ENCODE assay signal across 16 cellular contexts in genomic region chr12:89556976-89557375, GRCh38. TPM values are rescaled to one million over a fixed set of nuclear protein-coding genes. Genes with fewer than 3 reads are reported as not detected.
DNase-seq lines count a peak whose midpoint lies in the region; ATAC-seq and TF ChIP-seq lines count a peak whose summit lies in the region.
"Had no signal": no experiment of that assay in that cellular context is flagged by ENCODE, and none has a peak within 500 bp of the region (broad histone marks: within the 10 kb centered on the region; RNA-seq: fewer than 3 reads in every experiment).

No MANE protein-coding gene starts in this region.

- CTCF ChIA-PET in PC-3 (lab: Charles Lee), result no interaction called here

- no peak overlapping the region for H2AFZ ChIP-seq in PC-3 (ENCODE audit: low read length)

- POLR2A ChIA-PET in PC-3 (lab: Charles Lee; ENCODE audit: unreplicated experiment), result no interaction called here

- H3K4me3 ChIP-seq in PC-3 (ENCODE audit: low read length) (no peak overlapping the region), fibroblast of the aortic adventitia (ENCODE audit: low read depth, low read length) (no peak overlapping the region)
- H3K4me3 ChIP-seq: SJSA1, tibial artery had no signal

- ATAC-seq in PC-3, result peak; percentile 31; the same call in 1 of the 2 replicates
- ATAC-seq: left ventricle myocardium superior; sciatic nerve; stimulated activated naive B cell treated with anti-CD40 and anti-IgM and Interleukin-4, amounts not matched to agents 10 μg/mL and 1 μg/mL and 100 μg/mL, for 72 hours had no signal

- H3K27ac ChIP-seq in PC-3 (ENCODE audit: low read length), result no peak overlapping the region
- H3K27ac ChIP-seq: SJSA1, tibial artery had no signal

- no peaks in the 10 kb centered on the region for H3K36me3 ChIP-seq in PC-3 (ENCODE audit: low read depth, low read length)
- H3K36me3 ChIP-seq: SJSA1, tibial artery had no signal

- H3K4me1 ChIP-seq in PC-3 (ENCODE audit: insufficient read depth, low read length), result no peaks in the 10 kb centered on the region; the same call in 1 of the 2 replicates
- H3K4me1 ChIP-seq: SJSA1, tibial artery had no signal

- intact Hi-C loops in PC-3 (cut with micrococcal nuclease), result no loop called here

- H3K4me2 ChIP-seq in PC-3 (ENCODE audit: low read length), result no peak overlapping the region

- H3K9me2 ChIP-seq in PC-3 (replicated peaks; ENCODE audit: low read length), result no peaks in the 10 kb centered on the region

- no TSS peak for BruUV-seq in PC-3 (replicated peaks; lab: Mats Ljungman, UMichigan)

- H4K20me1 ChIP-seq in PC-3 (ENCODE audit: low read length), result no peaks in the 10 kb centered on the region

- DNase-seq in COLO829 (ENCODE audit: low spot score) (peak; percentile 96), HT1080 (ENCODE audit: low read depth) (peak; percentile 70), PC-3 (peak; percentile 53), fibroblast of the aortic adventitia (ENCODE audit: low read depth) (peak; percentile 13), NCI-H146 (lab: John Stamatoyannopoulos, UW) (no peak), hepatic stellate cell (ENCODE audit: low spot score) (no peak), H4 (ENCODE audit: low spot score) (no peak)
- no peak for DNase-seq in activated CD4-positive, alpha-beta T cell treated with anti-CD3 and anti-CD28 coated beads, Interleukin-2, amount 50 U/mL, for 1 hour
- DNase-seq: CD4-positive, alpha-beta T cell; head of caudate nucleus; Karpas-422; left ventricle myocardium superior; stimulated activated naive B cell treated with anti-CD40 and anti-IgM and Interleukin-4, amounts not matched to agents 10 μg/mL and 1 μg/mL and 100 μg/mL, for 72 hours; tibial artery had no signal

- H3K9ac ChIP-seq in PC-3 (ENCODE audit: low read length), result no peak overlapping the region

- H3K27me3 ChIP-seq in PC-3 (ENCODE audit: low read length), result no peaks in the 10 kb centered on the region
- H3K27me3 ChIP-seq: SJSA1, tibial artery had no signal

- H3K79me2 ChIP-seq in PC-3 (ENCODE audit: low read length), result no peaks in the 10 kb centered on the region

- TF ChIP-seq CTCF in PC-3 (conservative IDR thresholded peaks at IDR 0.05; ENCODE audit: low read depth, low read length) (no peak), fibroblast of the aortic adventitia (IDR thresholded peaks at IDR 0.05; ENCODE audit: insufficient read depth, low read length) (no peak)

- H3F3A ChIP-seq in PC-3 (ENCODE audit: low read length, unreplicated experiment), result no peaks in the 10 kb centered on the region

- no peaks in the 10 kb centered on the region for H3K9me3 ChIP-seq in PC-3 (ENCODE audit: low read length)

RNA-seq across cellular contexts. Expression of gene POC1B, which starts 31.1 kb away (rescaled TPM):
- total RNA-seq in HT1080 (2014; rRNA removed; shearing (Covaris generic)), result 15.1 and 19.3 TPM in 2 replicates
- polyA plus RNA-seq in HT1080 (2015; cell fraction: cytosol; rRNA removed), result 24.7 and 27.1 TPM in 2 replicates
- 19.6 and 26.5 TPM in 2 replicates for polyA plus RNA-seq in HT1080 (2015; cell fraction: nucleus; rRNA removed)
- total RNA-seq in PC-3 (2014; rRNA removed) (21.5 and 25.0 TPM in 2 replicates), fibroblast of the aortic adventitia (ENCODE audit: low replicate concordance) (2.8 and 19.3 TPM in 2 replicates)
- total RNA-seq in H4 (2014; rRNA removed; shearing (Covaris generic)), result 9.5 and 9.7 TPM in 2 replicates

RNA-seq across cellular contexts. Expression of gene GALNT4, which starts 32.4 kb away (rescaled TPM):
- total RNA-seq in HT1080 (2014; rRNA removed; shearing (Covaris generic)), result 13.7 and 14.0 TPM in 2 replicates
- polyA plus RNA-seq in HT1080 (2015; cell fraction: cytosol; rRNA removed), result 11.0 and 15.0 TPM in 2 replicates
- 25.2 and 27.4 TPM in 2 replicates for polyA plus RNA-seq in HT1080 (2015; cell fraction: nucleus; rRNA removed)
- total RNA-seq in PC-3 (2014; rRNA removed), result 6.8 and 8.1 TPM in 2 replicates
- 8.3 and 12.1 TPM in 2 replicates for total RNA-seq in fibroblast of the aortic adventitia (ENCODE audit: low replicate concordance)
- total RNA-seq in H4 (2014; rRNA removed; shearing (Covaris generic)), result 3.6 and 4.0 TPM in 2 replicates

Comparison
In these comparisons a context has a peak if more than half of its experiments do, and no peak if none do; other contexts are left out.
1. DNase-seq: peak in COLO829 (single experiment), HT1080 (single experiment), PC-3 (single experiment) and fibroblast of the aortic adventitia (single experiment); none in activated CD4-positive, alpha-beta T cell treated with anti-CD3 and anti-CD28 coated beads, Interleukin-2, amount 50 U/mL, for 1 hour (single experiment), NCI-H146 (single experiment), hepatic stellate cell (single experiment) and H4 (single experiment).